In genomic region chr4:55278316-55278715, GRCh38 we compare ENCODE assay signal across 16 cellular contexts.
DNase-seq lines count a peak whose midpoint lies in the region; ATAC-seq and TF ChIP-seq lines count a peak whose summit lies in the region.
"Had no signal": no experiment of that assay in that cellular context is flagged by ENCODE, and none has a peak within 500 bp of the region (broad histone marks: within the 10 kb centered on the region; RNA-seq: fewer than 3 reads in every experiment).

No MANE protein-coding gene starts in this region.

- CTCF ChIA-PET in PC-3 (lab: Charles Lee) = no interaction called here

- WGBS in hepatocyte (ENCODE audit: low lambda C conversion rate, missing lambda C conversion rate) = 48% methylated on average over 1 of the region's 1 CpG
- 70 to 73% methylated on average over 1 of the region's 1 CpG for WGBS in upper lobe of left lung, 2 donors

- H3K36me3 ChIP-seq in PC-3 (ENCODE audit: low read depth, low read length) = no peaks in the 10 kb centered on the region
- H3K36me3 ChIP-seq in colonic mucosa = no peaks in the 10 kb centered on the region
- no peaks in the 10 kb centered on the region for H3K36me3 ChIP-seq in hepatocyte (replicated peaks; ENCODE audit: insufficient read depth, low read depth)
- H3K36me3 ChIP-seq in upper lobe of left lung = no peaks in the 10 kb centered on the region

- intact Hi-C loops in PC-3 (cut with micrococcal nuclease) (no loop called here), colonic mucosa (cut with DNase I) (no loop called here)

- H3K4me1 ChIP-seq in PC-3 (ENCODE audit: insufficient read depth, low read length) = no peaks in the 10 kb centered on the region
- H3K4me1 ChIP-seq in colonic mucosa = peaks cover 3% of the 10 kb centered on the region
- no peaks in the 10 kb centered on the region for H3K4me1 ChIP-seq in hepatocyte (ENCODE audit: insufficient read depth)
- H3K4me1 ChIP-seq in upper lobe of left lung = no peaks in the 10 kb centered on the region

- DNase-seq in PC-3 (no peak), colonic mucosa (peak; percentile 24), hepatocyte (ENCODE audit: low spot score) (peak; percentile 8), GDM1 (lab: John Stamatoyannopoulos, UW) (no peak), upper lobe of left lung (no peak)
- DNase-seq in activated CD4-positive, CD25-positive, alpha-beta regulatory T cell treated with anti-CD3 and anti-CD28 coated beads, Interleukin-2, amount 50 U/mL, for 72 hours = no peak
- DNase-seq: C1 segment of cervical spinal cord; Calu3; CD4-positive, alpha-beta memory T cell; COR-L47; DMS53; DMS79 treated with DMSO at 0.1 percent for 48 hours; GM23248; H9 had no signal

- no peak overlapping the region for H3K9ac ChIP-seq in PC-3 (ENCODE audit: low read length)
- no peak overlapping the region for H3K9ac ChIP-seq in colonic mucosa (ENCODE audit: low read depth in 2 of 2, low read length in 2 of 2)
- H3K9ac ChIP-seq: GM23248 had no signal

- H3K9me3 ChIP-seq in PC-3 (ENCODE audit: low read length) = peaks cover 4% of the 10 kb centered on the region; the same call in 1 of the 2 replicates
- H3K9me3 ChIP-seq in colonic mucosa = no peaks in the 10 kb centered on the region
- H3K9me3 ChIP-seq in hepatocyte (ENCODE audit: low read depth) = no peaks in the 10 kb centered on the region
- H3K9me3 ChIP-seq in upper lobe of left lung = peaks cover 0 to 6% (median 0%) of the 10 kb centered on the region in 4 donors

- peaks cover 24% of the 10 kb centered on the region for H3K27me3 ChIP-seq in PC-3 (ENCODE audit: low read length)
- H3K27me3 ChIP-seq in colonic mucosa = no peaks in the 10 kb centered on the region
- no peaks in the 10 kb centered on the region for H3K27me3 ChIP-seq in hepatocyte
- no peaks in the 10 kb centered on the region for H3K27me3 ChIP-seq in upper lobe of left lung

- TF ChIP-seq CTCF in PC-3 (conservative IDR thresholded peaks at IDR 0.05; ENCODE audit: low read depth, low read length) (no peak), colonic mucosa (IDR thresholded peaks at IDR 0.05) (no peak), hepatocyte (IDR thresholded peaks at IDR 0.05; ENCODE audit: poor library complexity) (no peak), upper lobe of left lung (IDR thresholded peaks at IDR 0.05) (no peak)

- TF ChIP-seq EP300 in upper lobe of left lung (IDR thresholded peaks at IDR 0.05) = no peak

- H4K20me1 ChIP-seq in PC-3 (ENCODE audit: low read length) = no peaks in the 10 kb centered on the region
- no peaks in the 10 kb centered on the region for H4K20me1 ChIP-seq in hepatocyte (ENCODE audit: insufficient read depth, poor library complexity, severe bottlenecking)

- H3K27ac ChIP-seq in PC-3 (ENCODE audit: low read length) = no peak overlapping the region
- no peak overlapping the region for H3K27ac ChIP-seq in colonic mucosa
- H3K27ac ChIP-seq in hepatocyte = no peak overlapping the region
- no peak overlapping the region for H3K27ac ChIP-seq in upper lobe of left lung
- H3K27ac ChIP-seq: GM23248 had no signal

- H2AFZ ChIP-seq in PC-3 (ENCODE audit: low read length) (no peak overlapping the region), hepatocyte (no peak overlapping the region)
- H2AFZ ChIP-seq: GM23248 had no signal

- H3K79me2 ChIP-seq in PC-3 (ENCODE audit: low read length) (no peaks in the 10 kb centered on the region), hepatocyte (no peaks in the 10 kb centered on the region)

- POLR2A ChIA-PET in PC-3 (lab: Charles Lee; ENCODE audit: unreplicated experiment) = no interaction called here

- BruUV-seq in PC-3 (replicated peaks; lab: Mats Ljungman, UMichigan) = no TSS peak

- ATAC-seq in PC-3 (peak; percentile 92), HG03432 (IDR thresholded peaks at IDR 0.05; ENCODE audit: unreplicated experiment) (no peak), upper lobe of left lung (ENCODE audit: low FRiP score in 2 of 2) (no peak)
- ATAC-seq: HCT116 had no signal

- no peaks in the 10 kb centered on the region for H3F3A ChIP-seq in PC-3 (ENCODE audit: low read length, unreplicated experiment)

- H3K4me3 ChIP-seq in PC-3 (ENCODE audit: low read length) = no peak overlapping the region
- H3K4me3 ChIP-seq in colonic mucosa = no peak overlapping the region
- H3K4me3 ChIP-seq in hepatocyte = no peak overlapping the region
- H3K4me3 ChIP-seq in upper lobe of left lung = no peak overlapping the region
- H3K4me3 ChIP-seq: GM23248 had no signal

- H3K4me2 ChIP-seq in PC-3 (ENCODE audit: low read length) (no peak overlapping the region), hepatocyte (no peak overlapping the region)

- H3K9me2 ChIP-seq in PC-3 (replicated peaks; ENCODE audit: low read length) (no peaks in the 10 kb centered on the region), hepatocyte (replicated peaks; ENCODE audit: insufficient read depth) (no peaks in the 10 kb centered on the region)

- TF ChIP-seq POLR2A in upper lobe of left lung (IDR thresholded peaks at IDR 0.05) = no peak

Comparison
In these comparisons a context has a peak if more than half of its experiments do, and no peak if none do; other contexts are left out.
1. DNase-seq: peak in colonic mucosa (single experiment) and hepatocyte (single experiment); none in PC-3 (single experiment), GDM1 (single experiment), upper lobe of left lung (0 of 2) and activated CD4-positive, CD25-positive, alpha-beta regulatory T cell treated with anti-CD3 and anti-CD28 coated beads, Interleukin-2, amount 50 U/mL, for 72 hours (single experiment).